ENCODE assay signal across 27 cellular contexts in the genomic region with DNA sequence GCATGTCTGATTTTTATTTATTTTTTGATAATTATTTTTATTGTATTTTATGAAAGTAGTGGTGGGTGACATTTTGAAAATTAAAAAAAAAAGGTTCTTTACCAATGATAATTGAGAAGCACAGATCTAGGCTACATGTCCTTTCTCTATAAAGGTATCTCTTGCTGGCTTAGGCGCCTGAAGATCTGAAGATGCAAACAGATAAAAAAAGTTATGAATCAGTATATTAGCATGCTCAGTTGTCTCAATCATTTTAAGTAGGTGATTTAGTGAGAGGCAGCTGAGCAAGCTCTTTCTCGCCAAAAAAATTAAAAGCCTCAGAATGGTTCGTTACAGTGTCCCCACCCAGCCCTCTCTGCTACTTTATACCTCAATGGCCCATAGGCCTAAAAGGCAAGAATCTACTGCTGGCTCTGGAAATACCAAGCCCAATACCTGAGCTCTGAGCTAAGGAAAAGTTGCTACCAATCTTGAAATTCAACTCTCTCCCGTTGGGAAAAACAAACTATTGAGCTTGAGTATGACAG. TPM values are rescaled to one million over a fixed set of nuclear protein-coding genes. Genes with fewer than 3 reads are reported as not detected.
"Had no signal": no experiment of that assay in that cellular context is flagged by ENCODE, and none has a peak within 500 bp of the region (broad histone marks: within the 10 kb centered on the region; RNA-seq: fewer than 3 reads in every experiment).

No MANE protein-coding gene starts in this region.

- H3K4me3 ChIP-seq: heart right ventricle, left ventricle myocardium inferior, lung, ovary, stomach, testis, thyroid gland, transverse colon, upper lobe of right lung had no signal

- H3K27ac Mint-ChIP-seq: mesothelial cell of epicardium; naive thymus-derived CD4-positive, alpha-beta T cell; natural killer cell treated with Interleukin-12 subunit alpha and Interleukin-12 subunit beta and Interleukin-15 and Interleukin-18, amount 100 ng/mL, for 72 hours; progenitor cell of endocrine pancreas; stimulated activated naive B cell treated with anti-CD40 and anti-IgM and Interleukin-4, amounts not matched to agents 10 μg/mL and 1 μg/mL and 100 μg/mL, for 72 hours had no signal

- H3K9me3 ChIP-seq: heart right ventricle, left ventricle myocardium inferior, ovary, stomach, testis, thyroid gland, transverse colon, upper lobe of right lung had no signal

- H3K4me3 Mint-ChIP-seq: mesothelial cell of epicardium; naive thymus-derived CD4-positive, alpha-beta T cell; natural killer cell treated with Interleukin-12 subunit alpha and Interleukin-12 subunit beta and Interleukin-15 and Interleukin-18, amount 100 ng/mL, for 72 hours; stimulated activated naive B cell treated with anti-CD40 and anti-IgM and Interleukin-4, amounts not matched to agents 10 μg/mL and 1 μg/mL and 100 μg/mL, for 72 hours had no signal

- DNase-seq: heart right ventricle; hippocampal formation; kidney; left colon; left ventricle myocardium inferior; mesendoderm; naive thymus-derived CD4-positive, alpha-beta T cell; ovary; retina; right cardiac atrium; small intestine; stimulated activated CD4-positive, alpha-beta T cell treated with anti-CD3 and anti-CD28 coated beads, Interleukin-1b, Interleukin-23, amount 100 ng/mL, for 48 hours; stimulated activated CD4-positive, alpha-beta T cell treated with anti-CD3 and anti-CD28 coated beads, Interleukin-4, amount 100 ng/mL, for 1 hour; stimulated activated naive B cell treated with anti-CD40 and anti-IgM and Interleukin-4, amounts not matched to agents 10 μg/mL and 1 μg/mL and 100 μg/mL, for 72 hours; stimulated activated naive CD8-positive, alpha-beta T cell treated with anti-CD3 and anti-CD28 coated beads, Interleukin-15, Interleukin-2, amounts not matched to agents 100 U/mL and 50 U/mL, for 24 hours; stomach; testis; thyroid gland; transverse colon; upper lobe of right lung had no signal

- H3K27ac ChIP-seq: heart right ventricle, left ventricle myocardium inferior, ovary, stomach, testis, transverse colon, upper lobe of right lung had no signal

- H3K9me3 Mint-ChIP-seq: mesothelial cell of epicardium; naive thymus-derived CD4-positive, alpha-beta T cell; natural killer cell treated with Interleukin-12 subunit alpha and Interleukin-12 subunit beta and Interleukin-15 and Interleukin-18, amount 100 ng/mL, for 72 hours had no signal

- H3K36me3 ChIP-seq: heart right ventricle, left ventricle myocardium inferior, ovary, stomach, thyroid gland, transverse colon, upper lobe of right lung had no signal

- H3K27me3 Mint-ChIP-seq: natural killer cell treated with Interleukin-12 subunit alpha and Interleukin-12 subunit beta and Interleukin-15 and Interleukin-18, amount 100 ng/mL, for 72 hours; progenitor cell of endocrine pancreas; stimulated activated naive B cell treated with anti-CD40 and anti-IgM and Interleukin-4, amounts not matched to agents 10 μg/mL and 1 μg/mL and 100 μg/mL, for 72 hours had no signal

- H3K36me3 Mint-ChIP-seq: mesothelial cell of epicardium; natural killer cell treated with Interleukin-12 subunit alpha and Interleukin-12 subunit beta and Interleukin-15 and Interleukin-18, amount 100 ng/mL, for 72 hours; stimulated activated naive B cell treated with anti-CD40 and anti-IgM and Interleukin-4, amounts not matched to agents 10 μg/mL and 1 μg/mL and 100 μg/mL, for 72 hours had no signal

- H3K27me3 ChIP-seq: heart right ventricle, ovary, stomach, testis, thyroid gland, transverse colon, upper lobe of right lung had no signal

- ATAC-seq: heart right ventricle; left colon; naive thymus-derived CD4-positive, alpha-beta T cell; natural killer cell treated with Interleukin-12 subunit alpha and Interleukin-12 subunit beta and Interleukin-15 and Interleukin-18, amount 100 ng/mL, for 72 hours; right cardiac atrium; sciatic nerve; stimulated activated naive B cell treated with anti-CD40 and anti-IgM and Interleukin-4, amounts not matched to agents 10 μg/mL and 1 μg/mL and 100 μg/mL, for 72 hours; stimulated activated naive CD8-positive, alpha-beta T cell treated with anti-CD3 and anti-CD28 coated beads, Interleukin-15, Interleukin-2, amounts not matched to agents 100 U/mL and 50 U/mL, for 24 hours; upper lobe of right lung had no signal

- H3K4me1 Mint-ChIP-seq: naive thymus-derived CD4-positive, alpha-beta T cell; stimulated activated naive B cell treated with anti-CD40 and anti-IgM and Interleukin-4, amounts not matched to agents 10 μg/mL and 1 μg/mL and 100 μg/mL, for 72 hours had no signal

RNA-seq across cellular contexts. Expression of a gene that starts 42.2 kb away (rescaled TPM):
- total RNA-seq: mononuclear cell; naive thymus-derived CD4-positive, alpha-beta T cell; natural killer cell treated with Interleukin-12 subunit alpha and Interleukin-12 subunit beta and Interleukin-15 and Interleukin-18, amount 100 ng/mL, for 72 hours; progenitor cell of endocrine pancreas had no signal
- polyA plus RNA-seq: naive thymus-derived CD4-positive, alpha-beta T cell; neural cell had no signal
